ENCODE assay signal across 8 cellular contexts in genomic region chr1:68231627-68232303, GRCh38. TPM values are rescaled to one million over a fixed set of nuclear protein-coding genes. Genes with fewer than 3 reads are reported as not detected.
DNase-seq lines count a peak whose midpoint lies in the region; ATAC-seq lines count a peak whose summit lies in the region.

No MANE protein-coding gene starts in this region.

- H3K27ac ChIP-seq in SJCRH30 (peak overlapping the region; percentile 66), muscle layer of duodenum (ENCODE audit: low read length) (peak overlapping the region; percentile 96)
- no peak overlapping the region for H3K27ac ChIP-seq in effector memory CD4-positive, alpha-beta T cell (ENCODE audit: insufficient read depth, low read length, poor library complexity, severe bottlenecking)

- H3K9me3 ChIP-seq in SJCRH30 (replicated peaks) (no peaks in the 10 kb centered on the region), muscle layer of duodenum (ENCODE audit: control insufficient read depth in 1 of 2, low read length in 2 of 2) (no peaks in the 10 kb centered on the region)
- H3K9me3 ChIP-seq in effector memory CD4-positive, alpha-beta T cell (ENCODE audit: control insufficient read depth, low read length): no peaks in the 10 kb centered on the region

- H3K36me3 ChIP-seq in SJCRH30 (no peaks in the 10 kb centered on the region), muscle layer of duodenum (ENCODE audit: control insufficient read depth in 1 of 2, insufficient read depth in 2 of 2, low read length in 2 of 2) (no peaks in the 10 kb centered on the region)
- H3K36me3 ChIP-seq in effector memory CD4-positive, alpha-beta T cell (ENCODE audit: control insufficient read depth, insufficient read depth, low read length): no peaks in the 10 kb centered on the region

- DNase-seq in NCI-H524 (lab: John Stamatoyannopoulos, UW): peak; percentile 24 to 49
- DNase-seq in NCI-H524 treated with DMSO at 0.1 percent for 48 hours (lab: John Stamatoyannopoulos, UW): no peak
- peak; percentile 66 to 71 for DNase-seq in SJCRH30
- DNase-seq in fibroblast of gingiva (ENCODE audit: low read depth): peak; percentile 88
- no peak for DNase-seq in effector memory CD4-positive, alpha-beta T cell

- H3K4me3 ChIP-seq in SJCRH30 (peak overlapping the region; percentile 74), muscle layer of duodenum (ENCODE audit: low read depth in 1 of 2, low read length in 2 of 2) (peak overlapping the region; percentile 82 to 97)
- no peak overlapping the region for H3K4me3 ChIP-seq in effector memory CD4-positive, alpha-beta T cell (ENCODE audit: insufficient read depth, low read depth, low read length, poor library complexity, severe bottlenecking)

- ATAC-seq in HG02623 (IDR thresholded peaks at IDR 0.05; ENCODE audit: unreplicated experiment): no peak
- no peak for ATAC-seq in GM21619 (IDR thresholded peaks at IDR 0.05; ENCODE audit: unreplicated experiment)

- H3K27me3 ChIP-seq in SJCRH30: no peaks in the 10 kb centered on the region
- H3K27me3 ChIP-seq in muscle layer of duodenum (ENCODE audit: low read depth, low read length): no peaks in the 10 kb centered on the region
- H3K27me3 ChIP-seq in effector memory CD4-positive, alpha-beta T cell (replicated peaks; ENCODE audit: control insufficient read depth, insufficient read depth, low read length, poor library complexity, severe bottlenecking): no peaks in the 10 kb centered on the region

- H3K4me1 ChIP-seq in SJCRH30 (peaks cover 7% of the 10 kb centered on the region), muscle layer of duodenum (ENCODE audit: control insufficient read depth in 1 of 2, insufficient read depth in 2 of 2, low read length in 2 of 2) (peaks cover 4 to 18% of the 10 kb centered on the region in 2 donors)
- no peaks in the 10 kb centered on the region for H3K4me1 ChIP-seq in effector memory CD4-positive, alpha-beta T cell (ENCODE audit: control insufficient read depth, insufficient read depth, low read length, poor library complexity, severe bottlenecking)

RNA-seq across cellular contexts. Expression of gene WLS, which starts 0.6 kb away (rescaled TPM):
- total RNA-seq in SJCRH30 (2014; rRNA removed; shearing (Covaris generic)): 38.1 and 43.2 TPM in 2 replicates

Comparison
In these comparisons a context has a peak if more than half of its experiments do, and no peak if none do; other contexts are left out.
1. DNase-seq: peak in NCI-H524 (2 of 2), SJCRH30 (2 of 2) and fibroblast of gingiva (single experiment); none in NCI-H524 treated with DMSO at 0.1 percent for 48 hours (single experiment) and effector memory CD4-positive, alpha-beta T cell (0 of 3).